ENCODE assay signal across 10 cellular contexts in genomic region chr3:49691481-49691880, GRCh38. TPM values are rescaled to one million over a fixed set of nuclear protein-coding genes. Genes with fewer than 3 reads are reported as not detected.
DNase-seq lines count a peak whose midpoint lies in the region; ATAC-seq and TF ChIP-seq lines count a peak whose summit lies in the region.
"Not testable (repeated sequence)": the region's sequence is repeated elsewhere in the genome, so short reads cannot be mapped to it uniquely, and the experiment has no call there.
"Had no signal": no experiment of that assay in that cellular context is flagged by ENCODE, and none has a peak within 500 bp of the region (broad histone marks: within the 10 kb centered on the region; RNA-seq: fewer than 3 reads in every experiment).

No MANE protein-coding gene starts in this region.

- not testable (repeated sequence) for H3K27me3 ChIP-seq in CD8-positive, alpha-beta T cell (ENCODE audit: insufficient read depth, low read length)

- H3K9me3 ChIP-seq in CD8-positive, alpha-beta T cell (ENCODE audit: low read length); mucosa of descending colon: not testable (repeated sequence)

- H3K27ac ChIP-seq in CD8-positive, alpha-beta T cell (ENCODE audit: low read depth, low read length) = not testable (repeated sequence)
- H3K27ac ChIP-seq in RWPE1 = peak overlapping the region; percentile 8; the same call in 1 of the 2 replicates

- not testable (repeated sequence) for H3K27ac Mint-ChIP-seq in CD8-positive, alpha-beta T cell; activated T-cell treated with anti-CD3 and anti-CD28 coated beads, Interleukin-2, amount 50 U/mL, for 24 hours; brain; neural crest cell (ENCODE audit: unreplicated experiment)
- peak overlapping the region; percentile 62 for H3K27ac Mint-ChIP-seq in stimulated activated naive B cell treated with anti-CD40 and anti-IgM and Interleukin-4, amounts not matched to agents 10 μg/mL and 1 μg/mL and 100 μg/mL, for 72 hours

- not testable (repeated sequence) for H3K36me3 ChIP-seq in CD8-positive, alpha-beta T cell (ENCODE audit: insufficient read depth, low read length); mucosa of descending colon (ENCODE audit: low read depth)

- H3K4me3 Mint-ChIP-seq in CD8-positive, alpha-beta T cell = peak overlapping the region; percentile 95
- peak overlapping the region; percentile 97 for H3K4me3 Mint-ChIP-seq in activated T-cell treated with anti-CD3 and anti-CD28 coated beads, Interleukin-2, amount 50 U/mL, for 24 hours
- peak overlapping the region; percentile 42 to 99 (median 98) for H3K4me3 Mint-ChIP-seq in brain
- H3K4me3 Mint-ChIP-seq in neural crest cell = peak overlapping the region; percentile 97
- not testable (repeated sequence) for H3K4me3 Mint-ChIP-seq in stimulated activated naive B cell treated with anti-CD40 and anti-IgM and Interleukin-4, amounts not matched to agents 10 μg/mL and 1 μg/mL and 100 μg/mL, for 72 hours

- CTCF ChIA-PET in CD8-positive, alpha-beta T cell (lab: Charles Lee); RWPE1 (lab: Yijun Ruan, JAX): not testable (repeated sequence)

- not testable (repeated sequence) for H3K27me3 Mint-ChIP-seq in CD8-positive, alpha-beta T cell (ENCODE audit: low read depth); activated T-cell treated with anti-CD3 and anti-CD28 coated beads, Interleukin-2, amount 50 U/mL, for 24 hours; stimulated activated naive B cell treated with anti-CD40 and anti-IgM and Interleukin-4, amounts not matched to agents 10 μg/mL and 1 μg/mL and 100 μg/mL, for 72 hours
- H3K27me3 Mint-ChIP-seq in brain = peaks cover 28% of the 10 kb centered on the region
- peaks cover 12% of the 10 kb centered on the region for H3K27me3 Mint-ChIP-seq in neural crest cell (ENCODE audit: low read depth)

- intact Hi-C loops in CD8-positive, alpha-beta T cell (cut with DNase I, micrococcal nuclease); mucosa of descending colon (cut with DNase I, micrococcal nuclease): not testable (repeated sequence)

- POLR2A ChIA-PET in CD8-positive, alpha-beta T cell (lab: Charles Lee); RWPE1 (lab: Yijun Ruan, JAX; ENCODE audit: low non-redundant PET): not testable (repeated sequence)

- H3K4me1 Mint-ChIP-seq in CD8-positive, alpha-beta T cell (ENCODE audit: low read depth) = peaks cover 45% of the 10 kb centered on the region
- peaks cover 47% of the 10 kb centered on the region for H3K4me1 Mint-ChIP-seq in activated T-cell treated with anti-CD3 and anti-CD28 coated beads, Interleukin-2, amount 50 U/mL, for 24 hours (ENCODE audit: low read depth)
- H3K4me1 Mint-ChIP-seq in brain = peaks cover 48% of the 10 kb centered on the region
- H3K4me1 Mint-ChIP-seq in neural crest cell = peaks cover 25% of the 10 kb centered on the region
- peaks cover 24 to 50% of the 10 kb centered on the region in 2 donors for H3K4me1 Mint-ChIP-seq in stimulated activated naive B cell treated with anti-CD40 and anti-IgM and Interleukin-4, amounts not matched to agents 10 μg/mL and 1 μg/mL and 100 μg/mL, for 72 hours

- TF ChIP-seq CTCF in CD8-positive, alpha-beta T cell (IDR thresholded peaks at IDR 0.05); RWPE1 (conservative IDR thresholded peaks at IDR 0.05; ENCODE audit: low read depth); brain (conservative IDR thresholded peaks at IDR 0.05); mucosa of descending colon (IDR thresholded peaks at IDR 0.05); neural crest cell (conservative IDR thresholded peaks at IDR 0.05): not testable (repeated sequence)

- H3K36me3 Mint-ChIP-seq in CD8-positive, alpha-beta T cell = peaks cover 12% of the 10 kb centered on the region
- H3K36me3 Mint-ChIP-seq in activated T-cell treated with anti-CD3 and anti-CD28 coated beads, Interleukin-2, amount 50 U/mL, for 24 hours (ENCODE audit: low read depth) = peaks cover 22% of the 10 kb centered on the region
- H3K36me3 Mint-ChIP-seq in brain; neural crest cell (ENCODE audit: low read depth); stimulated activated naive B cell treated with anti-CD40 and anti-IgM and Interleukin-4, amounts not matched to agents 10 μg/mL and 1 μg/mL and 100 μg/mL, for 72 hours: not testable (repeated sequence)

- not testable (repeated sequence) for H3K9me3 Mint-ChIP-seq in CD8-positive, alpha-beta T cell; activated T-cell treated with anti-CD3 and anti-CD28 coated beads, Interleukin-2, amount 50 U/mL, for 24 hours; brain; neural crest cell; stimulated activated naive B cell treated with anti-CD40 and anti-IgM and Interleukin-4, amounts not matched to agents 10 μg/mL and 1 μg/mL and 100 μg/mL, for 72 hours

- peaks cover 22% of the 10 kb centered on the region for H3K4me1 ChIP-seq in CD8-positive, alpha-beta T cell (ENCODE audit: insufficient read depth, low read length)
- peaks cover 19% of the 10 kb centered on the region for H3K4me1 ChIP-seq in mucosa of descending colon (ENCODE audit: low read depth)

- DNase-seq in CD8-positive, alpha-beta T cell; RWPE1 (ENCODE audit: low spot score); activated T-cell treated with anti-CD3 and anti-CD28 coated beads, Interleukin-2, amount 50 U/mL, for 24 hours; neural crest cell (ENCODE audit: low read depth, low spot score); stimulated activated naive B cell treated with anti-CD40 and anti-IgM and Interleukin-4, amounts not matched to agents 10 μg/mL and 1 μg/mL and 100 μg/mL, for 72 hours: not testable (repeated sequence)
- peak in 2 of 3 donors; percentile 56 to 69 for DNase-seq in mucosa of descending colon

- not testable (repeated sequence) for H3K4me3 ChIP-seq in CD8-positive, alpha-beta T cell (ENCODE audit: low read depth, low read length); mucosa of descending colon

- not testable (repeated sequence) for ATAC-seq in CD8-positive, alpha-beta T cell; stimulated activated naive B cell treated with anti-CD40 and anti-IgM and Interleukin-4, amounts not matched to agents 10 μg/mL and 1 μg/mL and 100 μg/mL, for 72 hours (replicated peaks)
- ATAC-seq in mucosa of descending colon = peak; percentile 48

RNA-seq across cellular contexts. Expression of gene RNF123, which starts 2.1 kb away (rescaled TPM):
- total RNA-seq in CD8-positive, alpha-beta T cell = 10 to 100 TPM; 23.7 to 27.0 TPM
- polyA plus RNA-seq in brain (ENCODE audit: insufficient read depth, low read depth, low replicate concordance) = 33.9 TPM
- total RNA-seq in mucosa of descending colon (10 to 100 TPM; 45.5 to 58.1 (median 51.0) TPM), neural crest cell (42.4 and 44.9 TPM in 2 replicates)

RNA-seq across cellular contexts. Expression of gene MST1, which starts 2.2 kb away (rescaled TPM):
- 1 to 10 TPM; 8.6 to 9.1 TPM for total RNA-seq in CD8-positive, alpha-beta T cell
- polyA plus RNA-seq in brain (ENCODE audit: insufficient read depth, low read depth, low replicate concordance) = 2.2 TPM
- 10 to 100 TPM; 16.8 to 55.9 (median 18.8) TPM for total RNA-seq in mucosa of descending colon
- total RNA-seq in neural crest cell = 15.0 and 18.1 TPM in 2 replicates

RNA-seq across cellular contexts. Expression of gene APEH, which starts 17.3 kb away (rescaled TPM):
- 10 to 100 TPM; 40.8 to 48.9 TPM for total RNA-seq in CD8-positive, alpha-beta T cell
- 74.0 TPM for polyA plus RNA-seq in brain (ENCODE audit: insufficient read depth, low read depth, low replicate concordance)
- total RNA-seq in mucosa of descending colon (100 to 1,000 TPM; 110 to 176 (median 142) TPM), neural crest cell (150 and 162 TPM in 2 replicates)

RNA-seq across cellular contexts. Expression of gene AMIGO3, which starts 28.0 kb away (rescaled TPM):
- 1 to 10 TPM; 1.5 to 3.5 TPM for total RNA-seq in CD8-positive, alpha-beta T cell
- polyA plus RNA-seq in brain (ENCODE audit: insufficient read depth, low read depth, low replicate concordance) = 2.0 TPM
- total RNA-seq in mucosa of descending colon (not detected), neural crest cell (0.89 and 0.96 TPM in 2 replicates)
- total RNA-seq: A673, Right ventricle myocardium superior had no signal
- polyA plus RNA-seq: BJ had no signal

RNA-seq across cellular contexts. Expression of gene GMPPB, which starts 32.3 kb away (rescaled TPM):
- 10 to 100 TPM; 34.9 to 36.6 TPM for total RNA-seq in CD8-positive, alpha-beta T cell
- 10.8 TPM for polyA plus RNA-seq in brain (ENCODE audit: insufficient read depth, low read depth, low replicate concordance)
- total RNA-seq in mucosa of descending colon = 10 to 100 TPM; 36.0 to 60.5 (median 47.4) TPM
- 40.1 and 46.1 TPM in 2 replicates for total RNA-seq in neural crest cell
